ENCODE assay signal across 8 cellular contexts in the genomic region with DNA sequence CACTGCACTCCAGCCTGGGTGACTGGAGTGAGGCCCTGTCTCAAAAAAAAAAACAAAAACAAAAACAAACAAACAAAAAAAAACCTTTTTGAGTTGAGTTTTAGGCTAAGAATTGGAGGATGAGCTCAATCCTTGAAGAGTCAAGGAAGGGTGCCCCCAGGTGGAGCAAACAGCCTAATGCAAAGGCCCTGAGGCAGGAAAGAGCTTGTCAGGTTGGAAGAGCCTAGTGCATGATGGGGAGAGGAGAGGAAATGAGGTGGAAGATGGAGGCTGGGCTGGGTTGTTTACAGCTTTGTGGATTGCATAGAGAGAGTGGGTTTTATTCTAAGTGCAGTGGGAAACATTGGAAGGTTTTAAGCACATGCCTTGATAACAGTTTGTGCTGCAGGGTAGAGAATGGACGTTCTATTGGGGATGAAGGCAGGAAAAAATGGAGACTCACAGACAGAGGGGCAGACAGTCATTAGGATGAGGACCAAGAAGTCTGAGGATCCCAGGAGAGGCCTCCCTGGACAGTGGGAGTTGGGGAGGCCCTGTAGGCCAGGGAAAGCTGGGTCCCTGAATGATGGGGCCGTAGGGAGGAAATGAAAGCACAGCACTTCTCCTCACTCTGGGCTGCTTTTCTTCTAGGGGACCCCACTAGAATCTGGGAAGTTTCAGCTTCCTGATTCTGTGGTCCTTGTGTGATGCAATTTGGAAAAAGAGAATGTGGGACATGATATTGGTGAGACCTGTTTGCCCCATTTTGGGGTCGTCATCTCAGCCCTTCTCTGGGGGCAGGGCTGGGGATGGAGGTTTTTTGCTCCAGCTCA. TPM values are rescaled to one million over a fixed set of nuclear protein-coding genes. Genes with fewer than 3 reads are reported as not detected.
DNase-seq lines count a peak whose midpoint lies in the region; ATAC-seq and TF ChIP-seq lines count a peak whose summit lies in the region.

No MANE protein-coding gene starts in this region.

- H3K4me1 Mint-ChIP-seq in activated CD4-positive, alpha-beta T cell treated with anti-CD3 and anti-CD28 coated beads, Interleukin-2, amount 10 ng/mL, durations not matched to agents 24 days and 14 days, result peaks cover 20% of the 10 kb centered on the region
- peaks cover 59% of the 10 kb centered on the region for H3K4me1 Mint-ChIP-seq in stimulated activated memory B cell treated with anti-CD40 and anti-IgM and Interleukin-4, amounts not matched to agents 10 μg/mL and 1 μg/mL and 100 μg/mL, for 72 hours

- no peaks in the 10 kb centered on the region for H3K9me3 ChIP-seq in esophagus muscularis mucosa

- TF ChIP-seq POLR2A in esophagus muscularis mucosa (IDR thresholded peaks at IDR 0.05; ENCODE audit: low read depth), result no peak

- H3K4me3 ChIP-seq in cardiac fibroblast (replicated peaks in 1 of 2; ENCODE audit: low read depth in 2 of 2, low read length in 2 of 2) (no peak overlapping the region), esophagus muscularis mucosa (no peak overlapping the region)

- peaks cover 6 to 33% (median 18%) of the 10 kb centered on the region in 4 donors for H3K27me3 ChIP-seq in esophagus muscularis mucosa

- H3K4me3 Mint-ChIP-seq in activated CD4-positive, alpha-beta T cell treated with anti-CD3 and anti-CD28 coated beads, Interleukin-2, amount 10 ng/mL, durations not matched to agents 24 days and 14 days, result peak overlapping the region; percentile 20
- peak overlapping the region; percentile 30 for H3K4me3 Mint-ChIP-seq in stimulated activated memory B cell treated with anti-CD40 and anti-IgM and Interleukin-4, amounts not matched to agents 10 μg/mL and 1 μg/mL and 100 μg/mL, for 72 hours

- ATAC-seq in stimulated activated memory B cell treated with anti-CD40 and anti-IgM and Interleukin-4, amounts not matched to agents 10 μg/mL and 1 μg/mL and 100 μg/mL, for 72 hours, result no peak
- no peak for ATAC-seq in HG02759 (IDR thresholded peaks at IDR 0.05; ENCODE audit: unreplicated experiment)
- ATAC-seq in HG03175 (IDR thresholded peaks at IDR 0.05; ENCODE audit: unreplicated experiment), result no peak

- no peak overlapping the region for H3K27ac ChIP-seq in esophagus muscularis mucosa (replicated peaks in 1 of 4)

- peaks cover 33 to 38% (median 36%) of the 10 kb centered on the region in 4 donors for H3K4me1 ChIP-seq in esophagus muscularis mucosa

- H3K36me3 Mint-ChIP-seq in activated CD4-positive, alpha-beta T cell treated with anti-CD3 and anti-CD28 coated beads, Interleukin-2, amount 10 ng/mL, durations not matched to agents 24 days and 14 days (ENCODE audit: low read depth), result peaks cover 10% of the 10 kb centered on the region
- peaks cover 5% of the 10 kb centered on the region for H3K36me3 Mint-ChIP-seq in stimulated activated memory B cell treated with anti-CD40 and anti-IgM and Interleukin-4, amounts not matched to agents 10 μg/mL and 1 μg/mL and 100 μg/mL, for 72 hours

- peaks cover 5% of the 10 kb centered on the region for H3K27me3 Mint-ChIP-seq in activated CD4-positive, alpha-beta T cell treated with anti-CD3 and anti-CD28 coated beads, Interleukin-2, amount 10 ng/mL, durations not matched to agents 24 days and 14 days
- H3K27me3 Mint-ChIP-seq in stimulated activated memory B cell treated with anti-CD40 and anti-IgM and Interleukin-4, amounts not matched to agents 10 μg/mL and 1 μg/mL and 100 μg/mL, for 72 hours, result no peaks in the 10 kb centered on the region

- DNase-seq in activated CD4-positive, alpha-beta T cell treated with anti-CD3 and anti-CD28 coated beads, Interleukin-2, amount 10 ng/mL, durations not matched to agents 24 days and 14 days, result peak; percentile 77
- DNase-seq in activated CD4-positive, alpha-beta T cell treated with anti-CD3 and anti-CD28 coated beads, Interleukin-2, amount 50 U/mL, for 4 hours, result no peak
- DNase-seq in M059J (ENCODE audit: low read depth), result peak; percentile 61
- DNase-seq in cardiac fibroblast (ENCODE audit: low read depth in 2 of 2), result peak in 1 of 2 donors; percentile 48
- DNase-seq in esophagus muscularis mucosa (ENCODE audit: extremely low spot score), result no peak

- no peak for TF ChIP-seq EP300 in esophagus muscularis mucosa (IDR thresholded peaks at IDR 0.05)

- H3K36me3 ChIP-seq in esophagus muscularis mucosa, result peaks cover 0 to 22% (median 19%) of the 10 kb centered on the region in 4 donors

- TF ChIP-seq CTCF in cardiac fibroblast (IDR thresholded peaks at IDR 0.05; ENCODE audit: low read depth, low read length) (peak; percentile 25), esophagus muscularis mucosa (IDR thresholded peaks at IDR 0.05) (no peak)

- 73% methylated on average over 3 of the region's 3 CpGs for WGBS in esophagus muscularis mucosa

- no peaks in the 10 kb centered on the region for H3K9me3 Mint-ChIP-seq in activated CD4-positive, alpha-beta T cell treated with anti-CD3 and anti-CD28 coated beads, Interleukin-2, amount 10 ng/mL, durations not matched to agents 24 days and 14 days
- no peaks in the 10 kb centered on the region for H3K9me3 Mint-ChIP-seq in stimulated activated memory B cell treated with anti-CD40 and anti-IgM and Interleukin-4, amounts not matched to agents 10 μg/mL and 1 μg/mL and 100 μg/mL, for 72 hours

- peak overlapping the region; percentile 29 for H3K27ac Mint-ChIP-seq in activated CD4-positive, alpha-beta T cell treated with anti-CD3 and anti-CD28 coated beads, Interleukin-2, amount 10 ng/mL, durations not matched to agents 24 days and 14 days
- H3K27ac Mint-ChIP-seq in stimulated activated memory B cell treated with anti-CD40 and anti-IgM and Interleukin-4, amounts not matched to agents 10 μg/mL and 1 μg/mL and 100 μg/mL, for 72 hours, result peak overlapping the region; percentile 50

- intact Hi-C loops in activated CD4-positive, alpha-beta T cell treated with anti-CD3 and anti-CD28 coated beads, Interleukin-2, amount 10 ng/mL, durations not matched to agents 24 days and 14 days (cut with micrococcal nuclease), result no loop called here
- intact Hi-C loops in esophagus muscularis mucosa (cut with DNase I), result no loop called here

RNA-seq across cellular contexts. Expression of a gene that starts 1.9 kb away (rescaled TPM):
- 0.96 and 1.1 TPM in 2 replicates for total RNA-seq in activated CD4-positive, alpha-beta T cell treated with anti-CD3 and anti-CD28 coated beads, Interleukin-2, amount 10 ng/mL, durations not matched to agents 24 days and 14 days
- total RNA-seq in M059J (2014; rRNA removed; shearing (Covaris generic)), result 0.20 and 0.27 TPM in 2 replicates
- under 1 TPM in 3 of 4 donors, not detected in 1; 0.19 to 0.42 (median 0.33) TPM for total RNA-seq in esophagus muscularis mucosa

RNA-seq across cellular contexts. Expression of a gene that starts 13.2 kb away (rescaled TPM):
- 384 and 397 TPM in 2 replicates for total RNA-seq in activated CD4-positive, alpha-beta T cell treated with anti-CD3 and anti-CD28 coated beads, Interleukin-2, amount 10 ng/mL, durations not matched to agents 24 days and 14 days
- 814 and 1,026 TPM in 2 replicates for total RNA-seq in M059J (2014; rRNA removed; shearing (Covaris generic))
- 100 to 1,000 TPM; 110 to 227 (median 214) TPM for total RNA-seq in esophagus muscularis mucosa

RNA-seq across cellular contexts. Expression of a gene that starts 53.8 kb away (rescaled TPM):
- total RNA-seq in activated CD4-positive, alpha-beta T cell treated with anti-CD3 and anti-CD28 coated beads, Interleukin-2, amount 10 ng/mL, durations not matched to agents 24 days and 14 days, result 117 and 129 TPM in 2 replicates
- total RNA-seq in M059J (2014; rRNA removed; shearing (Covaris generic)), result 21.9 and 29.8 TPM in 2 replicates
- total RNA-seq in esophagus muscularis mucosa, result 10 to 100 TPM; 79.4 to 93.0 (median 87.5) TPM

RNA-seq across cellular contexts. Expression of a gene that starts 56.0 kb away (rescaled TPM):
- 72.3 and 73.0 TPM in 2 replicates for total RNA-seq in activated CD4-positive, alpha-beta T cell treated with anti-CD3 and anti-CD28 coated beads, Interleukin-2, amount 10 ng/mL, durations not matched to agents 24 days and 14 days
- 172 and 196 TPM in 2 replicates for total RNA-seq in M059J (2014; rRNA removed; shearing (Covaris generic))
- 10 to 100 TPM; 15.3 to 24.4 (median 20.4) TPM for total RNA-seq in esophagus muscularis mucosa

Comparison
In these comparisons a context has a peak if more than half of its experiments do, and no peak if none do; other contexts are left out.
1. DNase-seq: peak in activated CD4-positive, alpha-beta T cell treated with anti-CD3 and anti-CD28 coated beads, Interleukin-2, amount 10 ng/mL, durations not matched to agents 24 days and 14 days (single experiment) and M059J (single experiment); none in activated CD4-positive, alpha-beta T cell treated with anti-CD3 and anti-CD28 coated beads, Interleukin-2, amount 50 U/mL, for 4 hours (0 of 2) and esophagus muscularis mucosa (single experiment).